8 cellular contexts compared by ENCODE assay signal in the genomic region with DNA sequence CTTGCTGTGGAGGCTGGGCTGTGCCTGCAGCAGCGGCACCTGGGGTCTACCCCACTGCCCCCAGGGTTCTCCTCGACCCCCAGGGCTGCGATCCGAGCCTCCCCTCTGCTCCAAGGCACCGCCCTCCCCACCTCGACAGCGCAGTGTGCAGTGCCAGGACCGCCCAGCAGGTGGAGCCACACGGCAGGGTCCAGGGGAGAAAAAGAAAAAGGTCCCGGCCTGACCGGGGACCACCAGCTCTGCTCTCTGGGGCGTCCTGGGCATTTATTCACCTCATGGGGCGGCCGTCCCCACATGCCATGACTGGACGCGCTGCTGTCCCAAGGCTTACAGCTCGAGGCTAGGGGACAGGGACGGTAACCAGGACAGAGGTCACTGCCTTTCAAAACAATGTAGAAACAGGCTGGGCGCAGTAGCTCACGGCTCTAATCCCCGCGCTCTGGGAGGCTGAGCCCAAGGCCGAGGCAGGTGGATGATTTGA. TPM values are rescaled to one million over a fixed set of nuclear protein-coding genes. Genes with fewer than 3 reads are reported as not detected.
DNase-seq lines count a peak whose midpoint lies in the region; ATAC-seq and TF ChIP-seq lines count a peak whose summit lies in the region.

No MANE protein-coding gene starts in this region.

- H3K4me1 ChIP-seq in KMS-11 (ENCODE audit: low read depth, poor library complexity, severe bottlenecking): no peaks in the 10 kb centered on the region
- H3K4me1 ChIP-seq in esophagus squamous epithelium: peaks cover 28 to 82% (median 34%) of the 10 kb centered on the region in 3 donors
- H3K4me1 ChIP-seq in trophoblast cell (ENCODE audit: control insufficient read depth in 1 of 2, insufficient read depth in 2 of 2, low read length in 2 of 2): peaks cover 11 to 13% of the 10 kb centered on the region in 2 experiments

- peaks cover 7% of the 10 kb centered on the region for H3K79me1 ChIP-seq in trophoblast cell (ENCODE audit: low read length)

- H3K4me3 ChIP-seq in KMS-11 (IDR thresholded peaks at IDR 0.05; ENCODE audit: insufficient read depth, low read depth, low read length): no peak overlapping the region
- peak overlapping the region in 1 of 4 donors; percentile 14 for H3K4me3 ChIP-seq in esophagus squamous epithelium
- no peak overlapping the region for H3K4me3 ChIP-seq in trophoblast cell (ENCODE audit: low read depth, low read length)

- H3K27ac ChIP-seq in KMS-11 (no peak overlapping the region), esophagus squamous epithelium (peak overlapping the region in 1 of 4 donors; percentile 46), trophoblast cell (ENCODE audit: low read depth, low read length) (peak overlapping the region; percentile 2)

- H3K27me3 ChIP-seq in KMS-11 (ENCODE audit: insufficient read depth, low read depth) (no peaks in the 10 kb centered on the region), esophagus squamous epithelium (no peaks in the 10 kb centered on the region), trophoblast cell (ENCODE audit: insufficient read depth, low read length) (no peaks in the 10 kb centered on the region)

- peak overlapping the region; percentile 3 for H2BK5ac ChIP-seq in trophoblast cell (ENCODE audit: low read depth, low read length, poor library complexity)

- DNase-seq in COLO668 (lab: John Stamatoyannopoulos, UW; ENCODE audit: unreplicated experiment): peak; percentile 24
- DNase-seq in activated CD8-positive, alpha-beta memory T cell treated with anti-CD3 and anti-CD28 coated beads, Interleukin-2, amount 50 U/mL, for 48 hours: peak; percentile 93
- no peak for DNase-seq in esophagus squamous epithelium (lab: John Stamatoyannopoulos, UW)
- peak; percentile 79 to 83 for DNase-seq in trophoblast cell
- DNase-seq in NCI-H748 (lab: John Stamatoyannopoulos, UW; ENCODE audit: unreplicated experiment): no peak
- no peak for DNase-seq in cortex of kidney (lab: John Stamatoyannopoulos, UW)

- no peak overlapping the region for H3K14ac ChIP-seq in trophoblast cell (ENCODE audit: low read length)

- peak overlapping the region; percentile 5 for H4K8ac ChIP-seq in trophoblast cell (ENCODE audit: low read depth, low read length)

- H4K12ac ChIP-seq in trophoblast cell (ENCODE audit: low read depth, low read length): peak overlapping the region; percentile 49

- H3K4ac ChIP-seq in trophoblast cell (ENCODE audit: low read depth, low read length): peak overlapping the region; percentile 39

- peak overlapping the region; percentile 9 for H4K91ac ChIP-seq in trophoblast cell (ENCODE audit: low read depth, low read length)

- H3K23ac ChIP-seq in trophoblast cell (ENCODE audit: low read length): no peak overlapping the region

- no peak for ATAC-seq in HG03378 (IDR thresholded peaks at IDR 0.05; ENCODE audit: unreplicated experiment)

- H3K9ac ChIP-seq in KMS-11: no peak overlapping the region
- no peak overlapping the region for H3K9ac ChIP-seq in trophoblast cell (ENCODE audit: low read length)

- H2AK5ac ChIP-seq in trophoblast cell (ENCODE audit: low read length): no peak overlapping the region

- H2AFZ ChIP-seq in KMS-11 (ENCODE audit: low read depth): no peak overlapping the region
- H2AFZ ChIP-seq in trophoblast cell (ENCODE audit: insufficient read depth, low read length, poor library complexity): no peak overlapping the region

- peak; percentile 85 for TF ChIP-seq CTCF in KMS-11 (conservative IDR thresholded peaks at IDR 0.05; ENCODE audit: low read depth, low read length)
- peak; percentile 78 to 89 (median 84) for TF ChIP-seq CTCF in esophagus squamous epithelium (IDR thresholded peaks at IDR 0.05)

- peak overlapping the region; percentile 2 for H3K18ac ChIP-seq in trophoblast cell (ENCODE audit: low read length)

- H3K36me3 ChIP-seq in KMS-11 (ENCODE audit: insufficient read depth) (no peaks in the 10 kb centered on the region), esophagus squamous epithelium (peaks cover 0 to 33% (median 7%) of the 10 kb centered on the region in 3 donors), trophoblast cell (ENCODE audit: control insufficient read depth in 1 of 2, insufficient read depth in 2 of 2, low read length in 2 of 2) (peaks cover 23 to 27% of the 10 kb centered on the region in 2 experiments)

- WGBS in esophagus squamous epithelium, 2 donors: 21 to 39% methylated on average over 5 to 7 of the region's 23 CpGs
- no CpG with 5 or more reads among the region's 23 CpGs for WGBS in trophoblast cell (ENCODE audit: extremely low coverage, insufficient coverage, insufficient read length)

- H4K20me1 ChIP-seq in KMS-11 (ENCODE audit: insufficient read depth): peaks cover 4% of the 10 kb centered on the region; the same call in 1 of the 2 replicates

- H2BK12ac ChIP-seq in trophoblast cell (ENCODE audit: low read length): no peak overlapping the region

- H2BK120ac ChIP-seq in trophoblast cell (ENCODE audit: insufficient read depth, low read length, poor library complexity): peak overlapping the region; percentile 1

- intact Hi-C loops in esophagus squamous epithelium (cut with DNase I): no loop called here

- H3K9me3 ChIP-seq in esophagus squamous epithelium (no peaks in the 10 kb centered on the region), trophoblast cell (ENCODE audit: insufficient read depth, low read depth, low read length) (no peaks in the 10 kb centered on the region)

- no peak for TF ChIP-seq POLR2A in esophagus squamous epithelium (IDR thresholded peaks at IDR 0.05)

- H3K4me2 ChIP-seq in KMS-11: no peak overlapping the region
- no peak overlapping the region for H3K4me2 ChIP-seq in trophoblast cell (ENCODE audit: low read length)

- H3K79me2 ChIP-seq in KMS-11 (ENCODE audit: insufficient read depth, low read depth) (peaks cover 48% of the 10 kb centered on the region; the same call in 1 of the 2 replicates), trophoblast cell (ENCODE audit: control insufficient read depth, insufficient read depth, low read length, poor library complexity) (peaks cover 9% of the 10 kb centered on the region)

RNA-seq across cellular contexts. Expression of a gene that starts 10.6 kb away (rescaled TPM):
- 10 to 100 TPM in 3 of 4 donors, 1 to 10 TPM in 1; 7.5 to 16.4 (median 15.4) TPM for total RNA-seq in esophagus squamous epithelium
- 24.5 and 26.8 TPM in 2 replicates for polyA plus RNA-seq in trophoblast cell (2013)

RNA-seq across cellular contexts. Expression of a gene that starts 25.6 kb away (rescaled TPM):
- 1 to 10 TPM in 2 of 4 donors, under 1 TPM in 2; 0.57 to 3.0 (median 1.4) TPM for total RNA-seq in esophagus squamous epithelium
- 0.94 and 0.97 TPM in 2 replicates for polyA plus RNA-seq in trophoblast cell (2013)

RNA-seq across cellular contexts. Expression of a gene that starts 25.7 kb away (rescaled TPM):
- total RNA-seq in esophagus squamous epithelium: 10 to 100 TPM in 1 of 4 donors, 1 to 10 TPM in 3; 8.3 to 13.5 (median 9.1) TPM
- polyA plus RNA-seq in trophoblast cell (2013): 18.5 and 21.1 TPM in 2 replicates

RNA-seq across cellular contexts. Expression of a gene that starts 47.6 kb away (rescaled TPM):
- 10 to 100 TPM; 78.4 to 91.7 (median 82.9) TPM for total RNA-seq in esophagus squamous epithelium
- 55.3 and 58.0 TPM in 2 replicates for polyA plus RNA-seq in trophoblast cell (2013)

Comparison
In these comparisons a context has a peak if more than half of its experiments do, and no peak if none do; other contexts are left out.
1. DNase-seq: peak in COLO668 (single experiment), activated CD8-positive, alpha-beta memory T cell treated with anti-CD3 and anti-CD28 coated beads, Interleukin-2, amount 50 U/mL, for 48 hours (single experiment) and trophoblast cell (2 of 2); none in esophagus squamous epithelium (single experiment), NCI-H748 (single experiment) and cortex of kidney (single experiment).